Comparison of ENCODE assay signal across 22 cellular contexts in the genomic region with DNA sequence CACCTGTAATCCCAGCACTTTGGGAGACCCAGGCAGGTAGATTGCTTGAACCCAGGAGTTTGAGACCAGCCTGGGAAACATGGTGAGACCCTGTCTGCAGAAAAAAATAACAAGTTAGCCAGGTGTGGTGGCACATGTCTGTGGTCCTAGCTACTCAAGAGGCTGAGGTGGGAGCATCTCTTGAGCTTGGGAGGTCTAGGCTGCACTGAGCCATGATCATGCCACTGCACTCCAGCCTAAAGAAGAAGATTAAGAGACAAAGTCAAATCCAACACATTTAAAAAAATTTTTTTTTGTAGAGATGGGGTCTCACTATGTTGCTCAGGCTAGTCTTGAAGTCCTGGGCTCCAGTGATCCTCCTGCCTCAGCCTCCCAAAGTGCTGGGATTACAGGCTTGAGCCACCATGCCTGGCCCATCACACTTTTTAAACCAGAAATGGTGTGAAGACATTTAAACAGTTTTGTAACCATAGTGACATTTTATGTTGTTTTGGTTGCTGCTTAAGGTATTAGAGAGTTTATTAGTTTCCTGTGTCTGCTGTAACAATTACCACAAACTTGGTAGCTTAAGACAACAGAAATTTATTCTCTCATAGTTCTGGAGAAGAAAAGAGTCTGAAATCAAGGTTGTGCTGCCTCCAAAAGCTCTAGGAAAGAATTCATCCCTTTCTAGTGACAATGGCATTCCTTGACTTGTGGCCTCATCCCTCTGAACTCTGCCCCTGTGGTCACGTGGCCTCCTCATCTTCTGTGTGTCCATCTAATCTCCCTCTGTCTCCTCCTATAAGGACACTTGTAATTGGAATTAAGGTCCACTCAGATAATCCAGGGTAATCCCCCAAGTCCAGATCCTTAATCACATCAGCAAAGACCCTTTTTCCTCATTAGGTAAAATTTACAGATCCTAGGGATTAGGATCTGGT.
"Had no signal": no experiment of that assay in that cellular context is flagged by ENCODE, and none has a peak within 500 bp of the region (broad histone marks: within the 10 kb centered on the region; RNA-seq: fewer than 3 reads in every experiment).

No MANE protein-coding gene starts in this region.

- ATAC-seq: activated T-cell treated with anti-CD3 and anti-CD28 coated beads, Interleukin-2, amount 50 U/mL, for 72 hours; left lobe of liver; stimulated activated naive CD8-positive, alpha-beta T cell treated with anti-CD3 and anti-CD28 coated beads, Interleukin-15, amount 100 ng/mL, for 72 hours had no signal

- H3K9me3 ChIP-seq: ascending aorta, suprapubic skin, uterus had no signal

- H3K4me3 ChIP-seq: ascending aorta, lung, suprapubic skin, transverse colon, uterus had no signal

- H3K27ac Mint-ChIP-seq: activated CD4-positive, alpha-beta T cell treated with anti-CD3 and anti-CD28 coated beads, Interleukin-2, amount 10 ng/mL, durations not matched to agents 7 days and 5 days; activated T-cell treated with anti-CD3 and anti-CD28 coated beads, Interleukin-2, amount 50 U/mL, for 72 hours; progenitor cell of endocrine pancreas had no signal

- FAIRE-seq: endothelial cell of umbilical vein, kidney had no signal

- H3K27me3 ChIP-seq: ascending aorta, suprapubic skin, transverse colon, uterus had no signal

- H3K36me3 Mint-ChIP-seq: T-cell had no signal

- DNase-seq: activated CD4-positive, alpha-beta T cell treated with anti-CD3 and anti-CD28 coated beads, Interleukin-2, amount 10 ng/mL, durations not matched to agents 7 days and 5 days; activated CD8-positive, alpha-beta memory T cell treated with anti-CD3 and anti-CD28 coated beads for 24 hours; activated CD8-positive, alpha-beta memory T cell treated with anti-CD3 and anti-CD28 coated beads, Interleukin-2, amount 50 U/mL, for 48 hours; activated effector memory CD4-positive, alpha-beta T cell treated with anti-CD3 and anti-CD28 coated beads, Interleukin-2, amount 50 U/mL, for 16 hours; activated naive CD4-positive, alpha-beta T cell treated with anti-CD3 and anti-CD28 coated beads, Interleukin-2, amount 50 U/mL, for 16 hours; activated T-cell treated with anti-CD3 and anti-CD28 coated beads, Interleukin-2, amount 50 U/mL, for 72 hours; effector CD4-positive, alpha-beta T cell; hypothalamus; kidney; stimulated activated CD4-positive, alpha-beta T cell treated with anti-CD3 and anti-CD28 coated beads, Interleukin-12 subunit alpha, Interleukin-12 subunit beta, amount 100 ng/mL, for 4 hours; stimulated activated CD4-positive, alpha-beta T cell treated with anti-CD3 and anti-CD28 coated beads, Interleukin-1b, Interleukin-23, amount 100 ng/mL, for 48 hours; stimulated activated naive CD8-positive, alpha-beta T cell treated with anti-CD3 and anti-CD28 coated beads, Interleukin-15, amount 100 ng/mL, for 72 hours; T-helper 9 cell; transverse colon; uterus had no signal

- H3K36me3 ChIP-seq: ascending aorta, suprapubic skin, transverse colon, uterus had no signal

- H3K4me1 ChIP-seq: ascending aorta, suprapubic skin, transverse colon, uterus had no signal

- H3K4me3 Mint-ChIP-seq: activated CD4-positive, alpha-beta T cell treated with anti-CD3 and anti-CD28 coated beads, Interleukin-2, amount 10 ng/mL, durations not matched to agents 7 days and 5 days; activated T-cell treated with anti-CD3 and anti-CD28 coated beads, Interleukin-2, amount 50 U/mL, for 72 hours; stimulated activated naive CD8-positive, alpha-beta T cell treated with anti-CD3 and anti-CD28 coated beads, Interleukin-15, amount 100 ng/mL, for 72 hours; T-cell had no signal

- H3K27me3 Mint-ChIP-seq: activated CD4-positive, alpha-beta T cell treated with anti-CD3 and anti-CD28 coated beads, Interleukin-2, amount 10 ng/mL, durations not matched to agents 7 days and 5 days; stimulated activated naive CD8-positive, alpha-beta T cell treated with anti-CD3 and anti-CD28 coated beads, Interleukin-15, amount 100 ng/mL, for 72 hours; T-cell had no signal

- H3K27ac ChIP-seq: ascending aorta, suprapubic skin, transverse colon, uterus had no signal

- H3K9me3 Mint-ChIP-seq: stimulated activated naive CD8-positive, alpha-beta T cell treated with anti-CD3 and anti-CD28 coated beads, Interleukin-15, amount 100 ng/mL, for 72 hours; T-cell had no signal
